In the genomic region with DNA sequence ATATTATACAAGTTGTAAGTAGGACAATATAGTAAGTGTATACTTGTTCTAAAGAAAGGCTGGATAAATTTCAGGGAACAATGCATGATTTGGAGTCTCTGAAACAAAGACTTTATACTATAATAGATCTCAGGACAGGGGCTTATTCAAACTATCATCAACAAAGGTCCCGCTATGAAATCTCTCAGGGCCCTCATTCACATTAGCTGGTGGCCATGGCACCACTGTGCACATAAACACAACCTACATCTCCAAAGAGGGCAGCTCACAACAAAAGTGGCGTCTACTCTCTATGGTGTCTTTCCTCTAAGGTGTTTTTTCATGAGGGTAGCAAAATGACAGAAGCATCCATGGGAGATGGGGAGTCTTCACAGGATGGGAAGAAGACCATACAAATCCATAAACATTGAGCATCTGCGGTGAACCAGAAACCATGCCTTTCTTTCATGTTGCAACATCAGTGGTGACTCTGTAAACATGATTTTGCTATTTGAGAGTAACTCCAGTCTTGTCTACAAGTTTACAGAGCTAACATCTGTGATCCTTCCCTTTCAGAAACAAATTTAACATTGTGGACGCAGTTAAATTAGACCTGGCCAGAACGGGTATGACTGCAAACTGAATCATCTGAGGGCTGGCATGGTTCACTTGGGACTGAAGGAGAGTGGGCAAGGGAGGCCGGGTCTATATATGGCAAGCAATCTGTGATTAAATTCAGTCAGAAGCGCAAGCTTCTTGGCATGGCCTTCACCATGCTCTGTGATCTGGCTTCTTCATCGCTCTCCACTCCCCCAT, we compare ENCODE assay signal across 1 cellular context.
TF ChIP-seq lines count a peak whose summit lies in the region.

No MANE protein-coding gene starts in this region.

TF ChIP-seq in K562, 482 proteins besides CTCF, POLR2A, EP300 and RAD21 (continued from another document):
- TF ChIP-seq, protein P1, sequence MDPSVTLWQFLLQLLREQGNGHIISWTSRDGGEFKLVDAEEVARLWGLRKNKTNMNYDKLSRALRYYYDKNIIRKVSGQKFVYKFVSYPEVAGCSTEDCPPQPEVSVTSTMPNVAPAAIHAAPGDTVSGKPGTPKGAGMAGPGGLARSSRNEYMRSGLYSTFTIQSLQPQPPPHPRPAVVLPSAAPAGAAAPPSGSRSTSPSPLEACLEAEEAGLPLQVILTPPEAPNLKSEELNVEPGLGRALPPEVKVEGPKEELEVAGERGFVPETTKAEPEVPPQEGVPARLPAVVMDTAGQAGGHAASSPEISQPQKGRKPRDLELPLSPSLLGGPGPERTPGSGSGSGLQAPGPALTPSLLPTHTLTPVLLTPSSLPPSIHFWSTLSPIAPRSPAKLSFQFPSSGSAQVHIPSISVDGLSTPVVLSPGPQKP (CRISPR knock-in tag; IDR thresholded peaks at IDR 0.05): no peak
- no peak for TF ChIP-seq YY1 (IDR thresholded peaks at IDR 0.05; ENCODE audit: borderline replicate concordance in 1 of 3, control insufficient read depth in 1 of 3, extremely low read depth in 1 of 3, insufficient read depth in 3 of 3, insufficient read length in 1 of 3, insufficient replicate concordance in 2 of 3, low read depth in 1 of 3, low read length in 2 of 3)
TF ChIP-seq in K562: peak in this region for 1.
